In the genomic region with DNA sequence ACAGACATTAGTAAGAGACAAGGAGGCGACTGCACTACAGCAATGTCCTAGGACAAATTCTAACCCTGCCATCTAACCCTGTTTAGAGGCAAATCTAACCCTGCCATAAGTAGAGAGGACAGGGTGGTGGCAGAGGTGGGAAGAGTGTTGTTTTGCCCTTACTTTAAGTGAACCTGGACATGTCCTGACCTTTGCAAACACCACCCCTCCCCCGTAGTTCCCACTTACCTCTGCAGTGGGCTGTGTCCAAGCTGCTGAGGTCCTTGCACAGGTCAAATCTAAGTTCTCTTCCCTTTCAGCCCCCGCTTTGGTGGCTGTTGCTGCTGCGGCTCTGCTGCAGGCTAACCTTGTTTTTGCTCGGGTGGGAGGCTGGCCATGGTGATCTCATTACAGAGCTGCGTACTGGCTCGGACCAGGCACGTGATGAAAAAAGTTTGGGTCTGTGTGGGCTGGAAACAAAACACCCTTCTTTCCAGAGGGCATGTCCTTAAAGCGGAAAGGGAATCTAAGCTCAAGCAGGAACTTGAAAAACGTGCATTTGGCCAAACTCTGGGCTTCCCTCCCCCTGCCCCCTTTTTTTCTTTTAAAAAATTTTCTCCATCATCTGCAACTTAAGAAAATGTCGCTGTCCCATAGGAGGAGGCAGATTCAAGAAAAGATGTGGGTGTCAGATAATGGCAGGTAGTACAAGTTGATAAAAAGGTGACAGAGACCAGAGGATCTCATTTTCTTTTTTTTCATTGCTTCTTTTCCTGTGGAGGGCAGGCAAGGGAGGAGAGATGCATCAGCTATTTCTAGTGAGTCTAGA, we compare ENCODE assay signal across 8 cellular contexts. TPM values are rescaled to one million over a fixed set of nuclear protein-coding genes. Genes with fewer than 3 reads are reported as not detected.
DNase-seq lines count a peak whose midpoint lies in the region; ATAC-seq and TF ChIP-seq lines count a peak whose summit lies in the region.

A gene with protein sequence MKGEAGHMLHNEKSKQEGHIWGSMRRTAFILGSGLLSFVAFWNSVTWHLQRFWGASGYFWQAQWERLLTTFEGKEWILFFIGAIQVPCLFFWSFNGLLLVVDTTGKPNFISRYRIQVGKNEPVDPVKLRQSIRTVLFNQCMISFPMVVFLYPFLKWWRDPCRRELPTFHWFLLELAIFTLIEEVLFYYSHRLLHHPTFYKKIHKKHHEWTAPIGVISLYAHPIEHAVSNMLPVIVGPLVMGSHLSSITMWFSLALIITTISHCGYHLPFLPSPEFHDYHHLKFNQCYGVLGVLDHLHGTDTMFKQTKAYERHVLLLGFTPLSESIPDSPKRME (minus strand): TSS at position 349 of the 808 bp plus-strand sequence. CDS start 12,425 bp downstream, outside the sequence.

- H3K27me3 Mint-ChIP-seq in activated T-helper 1 cell treated with anti-CD3 and anti-CD28 coated beads, Interleukin-12 subunit alpha, Interleukin-12 subunit beta, Interleukin-2, Interleukin-4 antibody, amounts not matched to agents 30 ng/mL and 10 ng/mL and 1 ng/mL, durations not matched to agents 14 hours and 24 hours and 36 hours (ENCODE audit: insufficient read depth), result no peaks in the 10 kb centered on the region

- H3K27ac ChIP-seq in neutrophil, result peak within 1 kb of the TSS; percentile 55

- DNase-seq in GM04504 (ENCODE audit: low read depth) (peak; percentile 44), head of caudate nucleus (peak; percentile 47 to 93 (median 82)), NCI-H2171 (lab: John Stamatoyannopoulos, UW) (no peak), NCI-H2171 treated with DMSO at 0.1 percent for 48 hours (lab: John Stamatoyannopoulos, UW) (no peak)
- no peak for DNase-seq in activated T-helper 1 cell treated with anti-CD3 and anti-CD28 coated beads, Interleukin-12 subunit alpha, Interleukin-12 subunit beta, Interleukin-2, Interleukin-4 antibody, amounts not matched to agents 30 ng/mL and 10 ng/mL and 1 ng/mL, durations not matched to agents 14 hours and 24 hours and 36 hours (ENCODE audit: low spot score)
- DNase-seq in activated naive CD4-positive, alpha-beta T cell treated with anti-CD3 and anti-CD28 coated beads, Interleukin-2, amount 50 U/mL, for 72 hours (ENCODE audit: low spot score in 2 of 2), result no peak

- no peaks in the 10 kb centered on the region for H3K9me3 Mint-ChIP-seq in activated T-helper 1 cell treated with anti-CD3 and anti-CD28 coated beads, Interleukin-12 subunit alpha, Interleukin-12 subunit beta, Interleukin-2, Interleukin-4 antibody, amounts not matched to agents 30 ng/mL and 10 ng/mL and 1 ng/mL, durations not matched to agents 14 hours and 24 hours and 36 hours
- no peaks in the 10 kb centered on the region for H3K9me3 Mint-ChIP-seq in activated naive CD4-positive, alpha-beta T cell treated with anti-CD3 and anti-CD28 coated beads, Interleukin-2, amount 50 U/mL, for 72 hours

- H3K36me3 Mint-ChIP-seq in activated T-helper 1 cell treated with anti-CD3 and anti-CD28 coated beads, Interleukin-12 subunit alpha, Interleukin-12 subunit beta, Interleukin-2, Interleukin-4 antibody, amounts not matched to agents 30 ng/mL and 10 ng/mL and 1 ng/mL, durations not matched to agents 14 hours and 24 hours and 36 hours (ENCODE audit: low read depth), result no peaks in the 10 kb centered on the region
- no peaks in the 10 kb centered on the region for H3K36me3 Mint-ChIP-seq in activated naive CD4-positive, alpha-beta T cell treated with anti-CD3 and anti-CD28 coated beads, Interleukin-2, amount 50 U/mL, for 72 hours

- H3K27me3 ChIP-seq in neutrophil, result no peaks in the 10 kb centered on the region

- H3K4me3 Mint-ChIP-seq in activated T-helper 1 cell treated with anti-CD3 and anti-CD28 coated beads, Interleukin-12 subunit alpha, Interleukin-12 subunit beta, Interleukin-2, Interleukin-4 antibody, amounts not matched to agents 30 ng/mL and 10 ng/mL and 1 ng/mL, durations not matched to agents 14 hours and 24 hours and 36 hours, result no peak within 1 kb of the TSS

- H3K36me3 ChIP-seq in neutrophil, result no peaks in the 10 kb centered on the region

- peaks cover 9% of the 10 kb centered on the region for H3K4me1 Mint-ChIP-seq in activated T-helper 1 cell treated with anti-CD3 and anti-CD28 coated beads, Interleukin-12 subunit alpha, Interleukin-12 subunit beta, Interleukin-2, Interleukin-4 antibody, amounts not matched to agents 30 ng/mL and 10 ng/mL and 1 ng/mL, durations not matched to agents 14 hours and 24 hours and 36 hours (ENCODE audit: low read depth)

- ATAC-seq in HG03175 (IDR thresholded peaks at IDR 0.05; ENCODE audit: unreplicated experiment), result no peak
- no peak for ATAC-seq in activated naive CD4-positive, alpha-beta T cell treated with anti-CD3 and anti-CD28 coated beads, Interleukin-2, amount 50 U/mL, for 72 hours

- peak within 1 kb of the TSS; percentile 43 for H3K27ac Mint-ChIP-seq in activated T-helper 1 cell treated with anti-CD3 and anti-CD28 coated beads, Interleukin-12 subunit alpha, Interleukin-12 subunit beta, Interleukin-2, Interleukin-4 antibody, amounts not matched to agents 30 ng/mL and 10 ng/mL and 1 ng/mL, durations not matched to agents 14 hours and 24 hours and 36 hours
- H3K27ac Mint-ChIP-seq in activated naive CD4-positive, alpha-beta T cell treated with anti-CD3 and anti-CD28 coated beads, Interleukin-2, amount 50 U/mL, for 72 hours, result no peak within 1 kb of the TSS

- H3K4me3 ChIP-seq in neutrophil (ENCODE audit: low read depth in 1 of 2, low read length in 1 of 2), result peak within 1 kb of the TSS in 1 of 2 experiments; percentile 24

- intact Hi-C loops in activated T-helper 1 cell treated with anti-CD3 and anti-CD28 coated beads, Interleukin-12 subunit alpha, Interleukin-12 subunit beta, Interleukin-2, Interleukin-4 antibody, amounts not matched to agents 30 ng/mL and 10 ng/mL and 1 ng/mL, durations not matched to agents 14 hours and 24 hours and 36 hours (cut with micrococcal nuclease), result no loop called here
- intact Hi-C loops in head of caudate nucleus (cut with DNase I), result no loop called here

- H3K4me1 ChIP-seq in neutrophil (ENCODE audit: control insufficient read depth in 1 of 2, insufficient read depth in 1 of 2, low read depth in 1 of 2, low read length in 1 of 2), result peaks cover 18 to 19% of the 10 kb centered on the region in 2 experiments

- no peak for TF ChIP-seq CTCF in neutrophil (IDR thresholded peaks at IDR 0.05)

- H3K9me3 ChIP-seq in neutrophil, result no peaks in the 10 kb centered on the region

RNA-seq across cellular contexts. Expression of the gene that starts here (rescaled TPM):
- total RNA-seq in activated T-helper 1 cell treated with anti-CD3 and anti-CD28 coated beads, Interleukin-12 subunit alpha, Interleukin-12 subunit beta, Interleukin-2, Interleukin-4 antibody, amounts not matched to agents 30 ng/mL and 10 ng/mL and 1 ng/mL, durations not matched to agents 14 hours and 24 hours and 36 hours, result not detected in 2 replicates
- total RNA-seq in activated naive CD4-positive, alpha-beta T cell treated with anti-CD3 and anti-CD28 coated beads, Interleukin-2, amount 50 U/mL, for 72 hours, result under 1 TPM in 1 of 2 donors, not detected in 1; 0.57 TPM

Comparison
In these comparisons a context has a peak if more than half of its experiments do, and no peak if none do; other contexts are left out.
1. DNase-seq: peak in GM04504 (single experiment) and head of caudate nucleus (42 of 42); none in activated T-helper 1 cell treated with anti-CD3 and anti-CD28 coated beads, Interleukin-12 subunit alpha, Interleukin-12 subunit beta, Interleukin-2, Interleukin-4 antibody, amounts not matched to agents 30 ng/mL and 10 ng/mL and 1 ng/mL, durations not matched to agents 14 hours and 24 hours and 36 hours (single experiment), NCI-H2171 (single experiment), NCI-H2171 treated with DMSO at 0.1 percent for 48 hours (single experiment) and activated naive CD4-positive, alpha-beta T cell treated with anti-CD3 and anti-CD28 coated beads, Interleukin-2, amount 50 U/mL, for 72 hours (0 of 2).